In the genomic region with DNA sequence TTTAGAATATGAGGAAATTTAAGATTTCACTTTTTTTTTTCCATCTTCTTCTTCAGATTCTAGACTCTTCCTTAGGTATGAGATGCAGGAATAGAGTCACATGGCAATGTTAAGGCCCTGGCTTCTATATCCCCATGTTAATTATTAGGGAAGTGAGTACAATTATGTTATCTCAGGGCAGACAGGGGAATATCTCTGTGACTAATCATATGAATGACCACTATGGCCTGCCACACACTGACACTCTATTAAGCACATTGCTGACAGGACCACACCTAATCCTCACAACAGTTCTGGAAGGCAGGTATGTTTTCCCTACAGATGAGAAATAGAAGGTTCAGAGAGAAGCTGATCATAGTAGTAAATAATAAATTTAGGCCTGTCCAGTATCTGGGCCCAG, we compare ENCODE assay signal across 18 cellular contexts.
DNase-seq lines count a peak whose midpoint lies in the region; ATAC-seq, FAIRE-seq and TF ChIP-seq lines count a peak whose summit lies in the region.
"Had no signal": no experiment of that assay in that cellular context is flagged by ENCODE, and none has a peak within 500 bp of the region (broad histone marks: within the 10 kb centered on the region; RNA-seq: fewer than 3 reads in every experiment).

No MANE protein-coding gene starts in this region.

- TF ChIP-seq RAD21 in GM12878 (IDR thresholded peaks at IDR 0.05; ENCODE audit: insufficient read depth, low read depth, low read length) = no peak

- no TSS peak for BruUV-seq in GM12878 (replicated peaks; lab: Mats Ljungman, UMichigan)

- CTCF ChIA-PET in GM12878 (lab: Yijun Ruan, JAX) = no interaction called here

- POLR2A ChIA-PET in GM12878 (lab: Charles Lee) = no interaction called here

- no peak for TF ChIP-seq POLR2A in GM12878 (IDR thresholded peaks at IDR 0.05; ENCODE audit: low read depth, low read length)

- no peak overlapping the region for H3K27ac ChIP-seq in GM12878 (ENCODE audit: control insufficient read depth, insufficient read depth)
- H3K27ac ChIP-seq: BLaER1 treated with 17β-estradiol and CSF1 and Interleukin-3, amounts not matched to agents 10 nM and 100 nM had no signal

- H3K4me1 ChIP-seq in GM12878 (ENCODE audit: control insufficient read depth, insufficient read depth, low read length) = no peaks in the 10 kb centered on the region
- H3K4me1 ChIP-seq: BLaER1 treated with 17β-estradiol and CSF1 and Interleukin-3, amounts not matched to agents 10 nM and 100 nM had no signal

- SMC1A ChIA-PET in GM12878 (lab: Charles Lee; ENCODE audit: uncharacterized antibody, unreplicated experiment) = no interaction called here

- H3K79me2 ChIP-seq in GM12878 (ENCODE audit: control insufficient read depth, insufficient read depth, low read length) = no peaks in the 10 kb centered on the region

- intact Hi-C loops in GM12878 (cut with micrococcal nuclease; ENCODE audit: unreplicated experiment) = no loop called here

- H2AFZ ChIP-seq in GM12878 (ENCODE audit: control insufficient read depth, low read depth, low read length) = no peak overlapping the region

- no peak for TF ChIP-seq EP300 in GM12878 (IDR thresholded peaks at IDR 0.05; ENCODE audit: borderline replicate concordance in 1 of 2, control insufficient read depth in 1 of 2, low read depth in 2 of 2, low read length in 2 of 2)

- in situ Hi-C loops in Caki2 (cut with HindIII; ENCODE audit: low pct_unique_long_range_greater_than_20kb, low sequenced_read_pairs) = no loop called here
- in situ Hi-C loops in GM12878 (cut with MboI) = no loop called here
- in situ Hi-C loops in ACHN (cut with HindIII; ENCODE audit: low pct_ligation_motif_present, low pct_unique_long_range_greater_than_20kb, low sequenced_read_pairs) = no loop called here

- FAIRE-seq in GM12878 (lab: Jason Lieb, UNC) = no peak
- FAIRE-seq: D721Med, GM12891, GM19239, H1 had no signal

- H3K4me2 ChIP-seq in GM12878 (ENCODE audit: control insufficient read depth, insufficient read depth) = no peak overlapping the region
- H3K4me2 ChIP-seq: BLaER1 treated with 17β-estradiol and CSF1 and Interleukin-3, amounts not matched to agents 10 nM and 100 nM had no signal

- ATAC-seq in GM12878 = peak; percentile 49
- ATAC-seq: CD8-positive, alpha-beta T cell had no signal

- H3K4me3 ChIP-seq in GM12878 = no peak overlapping the region
- H3K4me3 ChIP-seq: BLaER1 treated with 17β-estradiol and CSF1 and Interleukin-3, amounts not matched to agents 10 nM and 100 nM had no signal

- no peaks in the 10 kb centered on the region for H3K36me3 ChIP-seq in GM12878 (ENCODE audit: control insufficient read depth in 2 of 2, insufficient read depth in 2 of 2, low read length in 1 of 2)
- H3K36me3 ChIP-seq: BLaER1 treated with 17β-estradiol and CSF1 and Interleukin-3, amounts not matched to agents 10 nM and 100 nM had no signal

- no peaks in the 10 kb centered on the region for H3K27me3 ChIP-seq in GM12878 (replicated peaks in 1 of 2; ENCODE audit: control insufficient read depth in 2 of 2, insufficient read depth in 2 of 2, low read length in 1 of 2)
- H3K27me3 ChIP-seq: BLaER1 treated with 17β-estradiol and CSF1 and Interleukin-3, amounts not matched to agents 10 nM and 100 nM had no signal

- peak; percentile 32 for DNase-seq in Caki2 (ENCODE audit: low read depth)
- peak; percentile 10 for DNase-seq in HK-2 (ENCODE audit: unreplicated experiment)
- no peak for DNase-seq in GM12878 (ENCODE audit: low read depth, low spot score)
- DNase-seq in kidney tubule cell (ENCODE audit: low spot score) = peak; percentile 57
- no peak for DNase-seq in DMS114 treated with DMSO at 0.1 percent for 48 hours (lab: John Stamatoyannopoulos, UW; ENCODE audit: unreplicated experiment)
- DNase-seq in dermis blood vessel endothelial cell = no peak
- no peak for DNase-seq in ACHN
- DNase-seq: 8988T; CD8-positive, alpha-beta T cell; DMS153; DND-41; EL; H9 had no signal

- no peak overlapping the region for H3K9ac ChIP-seq in GM12878 (ENCODE audit: control insufficient read depth, insufficient read depth, low read length)
- H3K9ac ChIP-seq: BLaER1 treated with 17β-estradiol and CSF1 and Interleukin-3, amounts not matched to agents 10 nM and 100 nM had no signal

- H3K9me3 ChIP-seq in GM12878 (replicated peaks; ENCODE audit: control insufficient read depth, insufficient read depth, low read length) = no peaks in the 10 kb centered on the region
- H3K9me3 ChIP-seq: BLaER1 treated with 17β-estradiol and CSF1 and Interleukin-3, amounts not matched to agents 10 nM and 100 nM had no signal

- H4K20me1 ChIP-seq in GM12878 (ENCODE audit: control insufficient read depth, insufficient read depth) = no peaks in the 10 kb centered on the region
- H4K20me1 ChIP-seq: BLaER1 treated with 17β-estradiol and CSF1 and Interleukin-3, amounts not matched to agents 10 nM and 100 nM had no signal

- RAD21 ChIA-PET in GM12878 (lab: Charles Lee; ENCODE audit: unreplicated experiment) = no interaction called here

- no peak for TF ChIP-seq CTCF in GM12878 (IDR thresholded peaks at IDR 0.05 in 2 of 3, conservative IDR thresholded peaks at IDR 0.05 in 1 of 3; ENCODE audit: control insufficient read depth in 2 of 3, extremely low read depth in 1 of 3, insufficient read depth in 1 of 3, low read depth in 3 of 3, low read length in 3 of 3)

TF ChIP-seq in GM12878, 131 proteins besides CTCF, POLR2A, EP300 and RAD21:
- TF ChIP-seq GABPA (IDR thresholded peaks at IDR 0.05; ENCODE audit: low read depth) (no peak), WRNIP1 (IDR thresholded peaks at IDR 0.05; ENCODE audit: borderline replicate concordance, low read depth, low read length) (no peak), RUNX3 (IDR thresholded peaks at IDR 0.05; ENCODE audit: low read length) (no peak), TAF1 (IDR thresholded peaks at IDR 0.05; ENCODE audit: borderline replicate concordance, low read depth, low read length) (no peak), YBX1 (IDR thresholded peaks at IDR 0.05) (no peak), NR2C1 (IDR thresholded peaks at IDR 0.05) (no peak), POLR2AphosphoS2 (IDR thresholded peaks at IDR 0.05; ENCODE audit: low read depth, low read length) (no peak), CHD2 (IDR thresholded peaks at IDR 0.05; ENCODE audit: borderline replicate concordance, low read depth, low read length) (no peak), FOXM1 (IDR thresholded peaks at IDR 0.05; ENCODE audit: low read depth, low read length) (no peak), RELA (IDR thresholded peaks at IDR 0.05; ENCODE audit: borderline replicate concordance, partially characterized antibody) (no peak)
- TF ChIP-seq, protein P1, sequence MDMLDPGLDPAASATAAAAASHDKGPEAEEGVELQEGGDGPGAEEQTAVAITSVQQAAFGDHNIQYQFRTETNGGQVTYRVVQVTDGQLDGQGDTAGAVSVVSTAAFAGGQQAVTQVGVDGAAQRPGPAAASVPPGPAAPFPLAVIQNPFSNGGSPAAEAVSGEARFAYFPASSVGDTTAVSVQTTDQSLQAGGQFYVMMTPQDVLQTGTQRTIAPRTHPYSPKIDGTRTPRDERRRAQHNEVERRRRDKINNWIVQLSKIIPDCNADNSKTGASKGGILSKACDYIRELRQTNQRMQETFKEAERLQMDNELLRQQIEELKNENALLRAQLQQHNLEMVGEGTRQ (IDR thresholded peaks at IDR 0.05; ENCODE audit: borderline replicate concordance, low read depth, low read length) = no peak

Comparison
In these comparisons a context has a peak if more than half of its experiments do, and no peak if none do; other contexts are left out.
1. DNase-seq: peak in Caki2 (single experiment), HK-2 (single experiment) and kidney tubule cell (single experiment); none in GM12878 (single experiment), DMS114 treated with DMSO at 0.1 percent for 48 hours (single experiment), dermis blood vessel endothelial cell (single experiment) and ACHN (single experiment).